In genomic region chr2:105708697-105709096, GRCh38 we compare ENCODE assay signal across 28 cellular contexts.
"Had no signal": no experiment of that assay in that cellular context is flagged by ENCODE, and none has a peak within 500 bp of the region (broad histone marks: within the 10 kb centered on the region; RNA-seq: fewer than 3 reads in every experiment).

No MANE protein-coding gene starts in this region.

- H3K27ac ChIP-seq: gastroesophageal sphincter, pancreas, prostate gland, skin epidermis, testis, WERI-Rb-1 had no signal

- H3K4me1 ChIP-seq: gastroesophageal sphincter, prostate gland, testis had no signal

- H3K4me1 Mint-ChIP-seq: activated naive CD8-positive, alpha-beta T cell treated with anti-CD3 and anti-CD28 coated beads, Interleukin-2, amount 50 U/mL, for 24 hours had no signal

- H3K4me3 ChIP-seq: gastroesophageal sphincter, pancreas, prostate gland, skin epidermis, testis had no signal

- ATAC-seq: activated CD8-positive, alpha-beta memory T cell treated with anti-CD3 and anti-CD28 coated beads, Interleukin-2, amount 10 ng/mL, durations not matched to agents 7 days and 5 days; activated CD8-positive, alpha-beta T cell treated with anti-CD3 and anti-CD28 coated beads, Interleukin-2, amount 10 ng/mL, durations not matched to agents 7 days and 5 days; activated naive CD8-positive, alpha-beta T cell treated with anti-CD3 and anti-CD28 coated beads, Interleukin-2, amount 50 U/mL, for 24 hours; effector memory CD8-positive, alpha-beta T cell; gastroesophageal sphincter; left cardiac atrium; left ventricle myocardium superior; pancreas; sciatic nerve had no signal

- H3K36me3 Mint-ChIP-seq: activated CD8-positive, alpha-beta memory T cell treated with anti-CD3 and anti-CD28 coated beads, Interleukin-2, amount 10 ng/mL, durations not matched to agents 7 days and 5 days; activated naive CD4-positive, alpha-beta T cell treated with anti-CD3 and anti-CD28 coated beads, Interleukin-2, amount 50 U/mL, for 24 hours; naive B cell had no signal

- DNase-seq: activated CD4-positive, alpha-beta T cell treated with anti-CD3 and anti-CD28 coated beads, Interleukin-2, amount 50 U/mL, for 1 hour; activated CD4-positive, CD25-positive, alpha-beta regulatory T cell treated with anti-CD3 and anti-CD28 coated beads, Interleukin-2, amount 50 U/mL, for 72 hours; activated CD8-positive, alpha-beta memory T cell treated with anti-CD3 and anti-CD28 coated beads, Interleukin-2, amount 10 ng/mL, durations not matched to agents 7 days and 5 days; activated CD8-positive, alpha-beta T cell treated with anti-CD3 and anti-CD28 coated beads, Interleukin-2, amount 10 ng/mL, durations not matched to agents 7 days and 5 days; activated naive CD8-positive, alpha-beta T cell treated with anti-CD3 and anti-CD28 coated beads, Interleukin-2, amount 50 U/mL, for 24 hours; activated T-cell treated with anti-CD3 and anti-CD28 coated beads, Interleukin-2, amount 50 U/mL, for 48 hours; amygdala; cortex of kidney; effector memory CD8-positive, alpha-beta T cell; hippocampal formation; left cardiac atrium; left ventricle myocardium superior; mammary epithelial cell; naive B cell; nephron progenitor cell; pancreas; retina; stimulated activated naive CD4-positive, alpha-beta T cell treated with Interleukin-2 at 50 U/mL for 16 hours; T1000; testis; trophoblast cell; WERI-Rb-1 had no signal

- H3K9me3 Mint-ChIP-seq: activated naive CD4-positive, alpha-beta T cell treated with anti-CD3 and anti-CD28 coated beads, Interleukin-2, amount 50 U/mL, for 24 hours; activated naive CD8-positive, alpha-beta T cell treated with anti-CD3 and anti-CD28 coated beads, Interleukin-2, amount 50 U/mL, for 24 hours; activated T-helper 2 cell treated with anti-CD3 and anti-CD28 coated beads, Interferon-gamma antibody, Interleukin-2, Interleukin-4, amounts not matched to agents 10 μg/mL and 5 μg/mL and 100 μg/mL, durations not matched to agents 14 hours and 24 hours and 36 hours; effector memory CD8-positive, alpha-beta T cell had no signal

- H3K27ac Mint-ChIP-seq: activated CD8-positive, alpha-beta memory T cell treated with anti-CD3 and anti-CD28 coated beads, Interleukin-2, amount 10 ng/mL, durations not matched to agents 7 days and 5 days; activated CD8-positive, alpha-beta T cell treated with anti-CD3 and anti-CD28 coated beads, Interleukin-2, amount 10 ng/mL, durations not matched to agents 7 days and 5 days; activated naive CD4-positive, alpha-beta T cell treated with anti-CD3 and anti-CD28 coated beads, Interleukin-2, amount 50 U/mL, for 24 hours; activated naive CD8-positive, alpha-beta T cell treated with anti-CD3 and anti-CD28 coated beads, Interleukin-2, amount 50 U/mL, for 24 hours; activated T-helper 2 cell treated with anti-CD3 and anti-CD28 coated beads, Interferon-gamma antibody, Interleukin-2, Interleukin-4, amounts not matched to agents 10 μg/mL and 5 μg/mL and 100 μg/mL, durations not matched to agents 14 hours and 24 hours and 36 hours; effector memory CD8-positive, alpha-beta T cell; nephron progenitor cell had no signal

- H3K9me3 ChIP-seq: gastroesophageal sphincter, pancreas, prostate gland, testis had no signal

- H3K27me3 ChIP-seq: pancreas, testis had no signal

- H3K27me3 Mint-ChIP-seq: activated naive CD4-positive, alpha-beta T cell treated with anti-CD3 and anti-CD28 coated beads, Interleukin-2, amount 50 U/mL, for 24 hours had no signal

- H3K36me3 ChIP-seq: gastroesophageal sphincter, pancreas, prostate gland, WERI-Rb-1 had no signal

- H3K4me3 Mint-ChIP-seq: activated CD8-positive, alpha-beta memory T cell treated with anti-CD3 and anti-CD28 coated beads, Interleukin-2, amount 10 ng/mL, durations not matched to agents 7 days and 5 days; activated CD8-positive, alpha-beta T cell treated with anti-CD3 and anti-CD28 coated beads, Interleukin-2, amount 10 ng/mL, durations not matched to agents 7 days and 5 days; activated naive CD4-positive, alpha-beta T cell treated with anti-CD3 and anti-CD28 coated beads, Interleukin-2, amount 50 U/mL, for 24 hours; activated naive CD8-positive, alpha-beta T cell treated with anti-CD3 and anti-CD28 coated beads, Interleukin-2, amount 50 U/mL, for 24 hours; effector memory CD8-positive, alpha-beta T cell; nephron progenitor cell had no signal
